Comparison of ENCODE assay signal across 11 cellular contexts in genomic region chr4:6984611-6985115, GRCh38. TPM values are rescaled to one million over a fixed set of nuclear protein-coding genes. Genes with fewer than 3 reads are reported as not detected.
A peak's percentile ranks its signal among the peaks of the same experiment; 100 is the strongest.
DNase-seq lines count a peak whose midpoint lies in the region; ATAC-seq and TF ChIP-seq lines count a peak whose summit lies in the region.
"Had no signal": no experiment of that assay in that cellular context is flagged by ENCODE, and none has a peak within 500 bp of the region (broad histone marks: within the 10 kb centered on the region; RNA-seq: fewer than 3 reads in every experiment).

No MANE protein-coding gene starts in this region.

- TF ChIP-seq CTCF in OCI-LY1 (IDR thresholded peaks at IDR 0.05; ENCODE audit: low read length) (no peak), hepatocyte (IDR thresholded peaks at IDR 0.05; ENCODE audit: poor library complexity) (no peak)

- H3K4me2 ChIP-seq in OCI-LY1 (ENCODE audit: low read length) (peak overlapping the region; percentile 77), hepatocyte (peak overlapping the region; percentile 85)

- DNase-seq in activated naive CD4-positive, alpha-beta T cell treated with anti-CD3 and anti-CD28 coated beads, Interleukin-2, amount 10 ng/mL, durations not matched to agents 7 days and 5 days: no peak
- DNase-seq in activated naive CD4-positive, alpha-beta T cell treated with anti-CD3 and anti-CD28 coated beads, Interleukin-2, amount 50 U/mL, for 16 hours: no peak
- DNase-seq in hepatocyte (ENCODE audit: low spot score): no peak
- DNase-seq in HT-29 (ENCODE audit: low spot score): no peak
- DNase-seq: NCI-H2171; stimulated activated CD4-positive, alpha-beta T cell treated with anti-CD3 and anti-CD28 coated beads, Interleukin-4, amount 100 ng/mL, for 24 hours had no signal

- peaks cover 18% of the 10 kb centered on the region for H3K36me3 Mint-ChIP-seq in activated naive CD4-positive, alpha-beta T cell treated with anti-CD3 and anti-CD28 coated beads, Interleukin-2, amount 10 ng/mL, durations not matched to agents 7 days and 5 days
- peaks cover 24% of the 10 kb centered on the region for H3K36me3 Mint-ChIP-seq in stimulated activated memory B cell treated with anti-CD40 and anti-IgM and Interleukin-4, amounts not matched to agents 10 μg/mL and 1 μg/mL and 100 μg/mL, for 72 hours

- no peak for ATAC-seq in stimulated activated memory B cell treated with anti-CD40 and anti-IgM and Interleukin-4, amounts not matched to agents 10 μg/mL and 1 μg/mL and 100 μg/mL, for 72 hours
- ATAC-seq in HG03442 (IDR thresholded peaks at IDR 0.05; ENCODE audit: unreplicated experiment): no peak
- no peak for ATAC-seq in GM19452 (IDR thresholded peaks at IDR 0.05; ENCODE audit: unreplicated experiment)

- no peaks in the 10 kb centered on the region for H3K9me3 Mint-ChIP-seq in activated naive CD4-positive, alpha-beta T cell treated with anti-CD3 and anti-CD28 coated beads, Interleukin-2, amount 10 ng/mL, durations not matched to agents 7 days and 5 days
- H3K9me3 Mint-ChIP-seq in stimulated activated memory B cell treated with anti-CD40 and anti-IgM and Interleukin-4, amounts not matched to agents 10 μg/mL and 1 μg/mL and 100 μg/mL, for 72 hours: no peaks in the 10 kb centered on the region

- H3F3A ChIP-seq in OCI-LY1 (ENCODE audit: insufficient read depth, low read length): no peaks in the 10 kb centered on the region

- H3K4me3 Mint-ChIP-seq in activated naive CD4-positive, alpha-beta T cell treated with anti-CD3 and anti-CD28 coated beads, Interleukin-2, amount 10 ng/mL, durations not matched to agents 7 days and 5 days: no peak overlapping the region
- peak overlapping the region; percentile 92 for H3K4me3 Mint-ChIP-seq in stimulated activated memory B cell treated with anti-CD40 and anti-IgM and Interleukin-4, amounts not matched to agents 10 μg/mL and 1 μg/mL and 100 μg/mL, for 72 hours

- no peaks in the 10 kb centered on the region for H3K36me3 ChIP-seq in OCI-LY1 (ENCODE audit: insufficient read depth, low read length)
- H3K36me3 ChIP-seq in hepatocyte (replicated peaks; ENCODE audit: insufficient read depth, low read depth): no peaks in the 10 kb centered on the region

- H3K79me2 ChIP-seq in OCI-LY1 (ENCODE audit: insufficient read depth, low read length): peaks cover 12% of the 10 kb centered on the region; the same call in 1 of the 2 replicates
- H3K79me2 ChIP-seq in hepatocyte: peaks cover 73% of the 10 kb centered on the region

- H3K4me1 ChIP-seq in OCI-LY1 (ENCODE audit: insufficient read depth, low read length, severe bottlenecking) (peaks cover 45% of the 10 kb centered on the region), hepatocyte (ENCODE audit: insufficient read depth) (peaks cover 34% of the 10 kb centered on the region)

- H3K9me2 ChIP-seq in OCI-LY1 (ENCODE audit: low read depth, low read length): no peaks in the 10 kb centered on the region
- H3K9me2 ChIP-seq in hepatocyte (replicated peaks; ENCODE audit: insufficient read depth): no peaks in the 10 kb centered on the region

- CTCF ChIA-PET in activated naive CD4-positive, alpha-beta T cell treated with anti-CD3 and anti-CD28 coated beads, Interleukin-2, amount 10 ng/mL, durations not matched to agents 7 days and 5 days (lab: Charles Lee): interaction anchor here (0.6 to 3.7 kb wide), 4 partner anchors 11 to 265 kb away, joined by 3 to 20 read pairs (median 3); no protein-coding TSS in a partner anchor

- H3K4me3 ChIP-seq in OCI-LY1 (ENCODE audit: low read depth, low read length, poor library complexity, severe bottlenecking) (peak overlapping the region; percentile 92), hepatocyte (no peak overlapping the region)

- H3K27me3 Mint-ChIP-seq in activated naive CD4-positive, alpha-beta T cell treated with anti-CD3 and anti-CD28 coated beads, Interleukin-2, amount 10 ng/mL, durations not matched to agents 7 days and 5 days: no peaks in the 10 kb centered on the region
- H3K27me3 Mint-ChIP-seq in stimulated activated memory B cell treated with anti-CD40 and anti-IgM and Interleukin-4, amounts not matched to agents 10 μg/mL and 1 μg/mL and 100 μg/mL, for 72 hours: no peaks in the 10 kb centered on the region

- H3K4me1 Mint-ChIP-seq in activated naive CD4-positive, alpha-beta T cell treated with anti-CD3 and anti-CD28 coated beads, Interleukin-2, amount 10 ng/mL, durations not matched to agents 7 days and 5 days: peaks cover 56% of the 10 kb centered on the region
- H3K4me1 Mint-ChIP-seq in stimulated activated memory B cell treated with anti-CD40 and anti-IgM and Interleukin-4, amounts not matched to agents 10 μg/mL and 1 μg/mL and 100 μg/mL, for 72 hours: peaks cover 65% of the 10 kb centered on the region

- WGBS in hepatocyte (ENCODE audit: low lambda C conversion rate, missing lambda C conversion rate): 66% methylated on average over 12 of the region's 12 CpGs

- H3K9ac ChIP-seq in OCI-LY1 (ENCODE audit: low read length): peak overlapping the region; percentile 13; the same call in 1 of the 2 replicates

- H3K27me3 ChIP-seq in OCI-LY1 (ENCODE audit: insufficient read depth, low read length) (no peaks in the 10 kb centered on the region), hepatocyte (no peaks in the 10 kb centered on the region)

- no peak overlapping the region for H2AFZ ChIP-seq in OCI-LY1 (ENCODE audit: low read length)
- no peak overlapping the region for H2AFZ ChIP-seq in hepatocyte

- H3K27ac Mint-ChIP-seq in activated naive CD4-positive, alpha-beta T cell treated with anti-CD3 and anti-CD28 coated beads, Interleukin-2, amount 10 ng/mL, durations not matched to agents 7 days and 5 days: peak overlapping the region; percentile 67
- peak overlapping the region; percentile 96 for H3K27ac Mint-ChIP-seq in stimulated activated memory B cell treated with anti-CD40 and anti-IgM and Interleukin-4, amounts not matched to agents 10 μg/mL and 1 μg/mL and 100 μg/mL, for 72 hours

- no peaks in the 10 kb centered on the region for H4K20me1 ChIP-seq in OCI-LY1 (ENCODE audit: insufficient read depth, low read length)
- H4K20me1 ChIP-seq in hepatocyte (ENCODE audit: insufficient read depth, poor library complexity, severe bottlenecking): peaks cover 4% of the 10 kb centered on the region

- H3K27ac ChIP-seq in OCI-LY1 (ENCODE audit: low read depth, low read length, poor library complexity, severe bottlenecking) (no peak overlapping the region), hepatocyte (peak overlapping the region; percentile 99)
- H3K27ac ChIP-seq: epithelial cell of prostate had no signal

- H3K9me3 ChIP-seq in OCI-LY1 (ENCODE audit: low read length): no peaks in the 10 kb centered on the region
- H3K9me3 ChIP-seq in hepatocyte (ENCODE audit: low read depth): no peaks in the 10 kb centered on the region

RNA-seq across cellular contexts. Expression of gene TADA2B, which starts 58.5 kb away (rescaled TPM):
- total RNA-seq in hepatocyte: 15.4 and 18.5 TPM in 2 replicates
- 18.2 and 20.1 TPM in 2 replicates for polyA plus RNA-seq in hepatocyte
- total RNA-seq in HT-29 (2014; rRNA removed; shearing (Covaris generic)): 13.1 and 14.2 TPM in 2 replicates
